3 cellular contexts compared by ENCODE assay signal in the genomic region with DNA sequence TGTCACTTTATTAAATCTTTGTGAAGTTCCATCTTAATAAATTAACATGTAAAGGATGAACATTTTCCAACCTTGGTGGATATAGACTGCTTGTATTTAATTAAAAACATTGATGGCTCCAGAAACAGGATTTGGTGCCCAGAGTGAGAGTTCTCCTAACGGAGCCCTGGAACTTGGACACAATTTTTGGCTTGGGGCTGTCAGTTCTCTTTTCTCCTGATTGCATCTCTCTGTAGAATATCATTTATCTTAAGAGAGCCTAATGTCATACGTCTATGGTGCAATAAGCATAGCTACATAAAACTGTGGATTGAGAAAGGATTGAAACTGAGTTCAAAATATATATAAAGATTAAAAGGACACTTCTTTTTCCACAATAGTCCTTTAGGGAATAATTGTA.
TF ChIP-seq lines count a peak whose summit lies in the region.

No MANE protein-coding gene starts in this region.

TF ChIP-seq in SK-N-SH, 30 proteins besides CTCF, POLR2A, EP300 and RAD21 (continued from another document):
- TF ChIP-seq RCOR1 (IDR thresholded peaks at IDR 0.05; ENCODE audit: low read length) = no peak
- TF ChIP-seq TAF1 (IDR thresholded peaks at IDR 0.05; ENCODE audit: borderline replicate concordance, low read depth, low read length) = no peak
TF ChIP-seq in SK-N-SH: peak in this region for 1.

TF ChIP-seq in SK-N-SH treated with all-trans-retinoic acid at 6 μM for 48 hours, 23 proteins besides CTCF, POLR2A, EP300 and RAD21 (continued from another document):
- TF ChIP-seq, protein P1, sequence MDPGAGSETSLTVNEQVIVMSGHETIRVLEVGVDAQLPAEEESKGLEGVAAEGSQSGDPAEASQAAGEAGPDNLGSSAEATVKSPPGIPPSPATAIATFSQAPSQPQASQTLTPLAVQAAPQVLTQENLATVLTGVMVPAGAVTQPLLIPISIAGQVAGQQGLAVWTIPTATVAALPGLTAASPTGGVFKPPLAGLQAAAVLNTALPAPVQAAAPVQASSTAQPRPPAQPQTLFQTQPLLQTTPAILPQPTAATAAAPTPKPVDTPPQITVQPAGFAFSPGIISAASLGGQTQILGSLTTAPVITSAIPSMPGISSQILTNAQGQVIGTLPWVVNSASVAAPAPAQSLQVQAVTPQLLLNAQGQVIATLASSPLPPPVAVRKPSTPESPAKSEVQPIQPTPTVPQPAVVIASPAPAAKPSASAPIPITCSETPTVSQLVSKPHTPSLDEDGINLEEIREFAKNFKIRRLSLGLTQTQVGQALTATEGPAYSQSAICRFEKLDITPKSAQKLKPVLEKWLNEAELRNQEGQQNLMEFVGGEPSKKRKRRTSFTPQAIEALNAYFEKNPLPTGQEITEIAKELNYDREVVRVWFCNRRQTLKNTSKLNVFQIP (CRISPR knock-in tag; IDR thresholded peaks at IDR 0.05; ENCODE audit: borderline replicate concordance, low read depth) = no peak
- TF ChIP-seq CSDC2 (CRISPR knock-in tag; IDR thresholded peaks at IDR 0.05) (no peak), RARB (CRISPR knock-in tag; IDR thresholded peaks at IDR 0.05) (no peak), ARNTL (CRISPR knock-in tag; IDR thresholded peaks at IDR 0.05; ENCODE audit: borderline replicate concordance, low read depth) (no peak), ESRRG (CRISPR knock-in tag; IDR thresholded peaks at IDR 0.05) (no peak), GLIS3 (CRISPR knock-in tag; IDR thresholded peaks at IDR 0.05) (no peak), ZFP30 (CRISPR knock-in tag; IDR thresholded peaks at IDR 0.05) (no peak), ZFP3 (CRISPR knock-in tag; IDR thresholded peaks at IDR 0.05) (no peak), BACH2 (CRISPR knock-in tag; IDR thresholded peaks at IDR 0.05; ENCODE audit: borderline replicate concordance) (no peak), ZNF565 (CRISPR knock-in tag; conservative IDR thresholded peaks at IDR 0.05; ENCODE audit: low read depth) (no peak), SNAI2 (CRISPR knock-in tag; IDR thresholded peaks at IDR 0.05) (no peak), ZNF8 (CRISPR knock-in tag; IDR thresholded peaks at IDR 0.05) (no peak)
- TF ChIP-seq, protein P2, sequence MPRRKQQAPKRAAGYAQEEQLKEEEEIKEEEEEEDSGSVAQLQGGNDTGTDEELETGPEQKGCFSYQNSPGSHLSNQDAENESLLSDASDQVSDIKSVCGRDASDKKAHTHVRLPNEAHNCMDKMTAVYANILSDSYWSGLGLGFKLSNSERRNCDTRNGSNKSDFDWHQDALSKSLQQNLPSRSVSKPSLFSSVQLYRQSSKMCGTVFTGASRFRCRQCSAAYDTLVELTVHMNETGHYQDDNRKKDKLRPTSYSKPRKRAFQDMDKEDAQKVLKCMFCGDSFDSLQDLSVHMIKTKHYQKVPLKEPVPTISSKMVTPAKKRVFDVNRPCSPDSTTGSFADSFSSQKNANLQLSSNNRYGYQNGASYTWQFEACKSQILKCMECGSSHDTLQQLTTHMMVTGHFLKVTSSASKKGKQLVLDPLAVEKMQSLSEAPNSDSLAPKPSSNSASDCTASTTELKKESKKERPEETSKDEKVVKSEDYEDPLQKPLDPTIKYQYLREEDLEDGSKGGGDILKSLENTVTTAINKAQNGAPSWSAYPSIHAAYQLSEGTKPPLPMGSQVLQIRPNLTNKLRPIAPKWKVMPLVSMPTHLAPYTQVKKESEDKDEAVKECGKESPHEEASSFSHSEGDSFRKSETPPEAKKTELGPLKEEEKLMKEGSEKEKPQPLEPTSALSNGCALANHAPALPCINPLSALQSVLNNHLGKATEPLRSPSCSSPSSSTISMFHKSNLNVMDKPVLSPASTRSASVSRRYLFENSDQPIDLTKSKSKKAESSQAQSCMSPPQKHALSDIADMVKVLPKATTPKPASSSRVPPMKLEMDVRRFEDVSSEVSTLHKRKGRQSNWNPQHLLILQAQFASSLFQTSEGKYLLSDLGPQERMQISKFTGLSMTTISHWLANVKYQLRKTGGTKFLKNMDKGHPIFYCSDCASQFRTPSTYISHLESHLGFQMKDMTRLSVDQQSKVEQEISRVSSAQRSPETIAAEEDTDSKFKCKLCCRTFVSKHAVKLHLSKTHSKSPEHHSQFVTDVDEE (CRISPR knock-in tag; IDR thresholded peaks at IDR 0.05) = no peak
- TF ChIP-seq, protein P3, sequence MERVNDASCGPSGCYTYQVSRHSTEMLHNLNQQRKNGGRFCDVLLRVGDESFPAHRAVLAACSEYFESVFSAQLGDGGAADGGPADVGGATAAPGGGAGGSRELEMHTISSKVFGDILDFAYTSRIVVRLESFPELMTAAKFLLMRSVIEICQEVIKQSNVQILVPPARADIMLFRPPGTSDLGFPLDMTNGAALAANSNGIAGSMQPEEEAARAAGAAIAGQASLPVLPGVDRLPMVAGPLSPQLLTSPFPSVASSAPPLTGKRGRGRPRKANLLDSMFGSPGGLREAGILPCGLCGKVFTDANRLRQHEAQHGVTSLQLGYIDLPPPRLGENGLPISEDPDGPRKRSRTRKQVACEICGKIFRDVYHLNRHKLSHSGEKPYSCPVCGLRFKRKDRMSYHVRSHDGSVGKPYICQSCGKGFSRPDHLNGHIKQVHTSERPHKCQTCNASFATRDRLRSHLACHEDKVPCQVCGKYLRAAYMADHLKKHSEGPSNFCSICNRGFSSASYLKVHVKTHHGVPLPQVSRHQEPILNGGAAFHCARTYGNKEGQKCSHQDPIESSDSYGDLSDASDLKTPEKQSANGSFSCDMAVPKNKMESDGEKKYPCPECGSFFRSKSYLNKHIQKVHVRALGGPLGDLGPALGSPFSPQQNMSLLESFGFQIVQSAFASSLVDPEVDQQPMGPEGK (CRISPR knock-in tag; IDR thresholded peaks at IDR 0.05; ENCODE audit: borderline replicate concordance) = no peak
- TF ChIP-seq, protein P4, sequence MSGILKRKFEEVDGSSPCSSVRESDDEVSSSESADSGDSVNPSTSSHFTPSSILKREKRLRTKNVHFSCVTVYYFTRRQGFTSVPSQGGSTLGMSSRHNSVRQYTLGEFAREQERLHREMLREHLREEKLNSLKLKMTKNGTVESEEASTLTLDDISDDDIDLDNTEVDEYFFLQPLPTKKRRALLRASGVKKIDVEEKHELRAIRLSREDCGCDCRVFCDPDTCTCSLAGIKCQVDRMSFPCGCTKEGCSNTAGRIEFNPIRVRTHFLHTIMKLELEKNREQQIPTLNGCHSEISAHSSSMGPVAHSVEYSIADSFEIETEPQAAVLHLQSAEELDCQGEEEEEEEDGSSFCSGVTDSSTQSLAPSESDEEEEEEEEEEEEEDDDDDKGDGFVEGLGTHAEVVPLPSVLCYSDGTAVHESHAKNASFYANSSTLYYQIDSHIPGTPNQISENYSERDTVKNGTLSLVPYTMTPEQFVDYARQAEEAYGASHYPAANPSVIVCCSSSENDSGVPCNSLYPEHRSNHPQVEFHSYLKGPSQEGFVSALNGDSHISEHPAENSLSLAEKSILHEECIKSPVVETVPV (CRISPR knock-in tag; IDR thresholded peaks at IDR 0.05) = no peak

TF ChIP-seq in IMR-90, 13 proteins besides CTCF, POLR2A, EP300 and RAD21 (continued from another document):
- TF ChIP-seq, protein P5, sequence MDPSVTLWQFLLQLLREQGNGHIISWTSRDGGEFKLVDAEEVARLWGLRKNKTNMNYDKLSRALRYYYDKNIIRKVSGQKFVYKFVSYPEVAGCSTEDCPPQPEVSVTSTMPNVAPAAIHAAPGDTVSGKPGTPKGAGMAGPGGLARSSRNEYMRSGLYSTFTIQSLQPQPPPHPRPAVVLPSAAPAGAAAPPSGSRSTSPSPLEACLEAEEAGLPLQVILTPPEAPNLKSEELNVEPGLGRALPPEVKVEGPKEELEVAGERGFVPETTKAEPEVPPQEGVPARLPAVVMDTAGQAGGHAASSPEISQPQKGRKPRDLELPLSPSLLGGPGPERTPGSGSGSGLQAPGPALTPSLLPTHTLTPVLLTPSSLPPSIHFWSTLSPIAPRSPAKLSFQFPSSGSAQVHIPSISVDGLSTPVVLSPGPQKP (IDR thresholded peaks at IDR 0.05; ENCODE audit: borderline replicate concordance, low read depth, low read length) = no peak
- TF ChIP-seq CEBPB (IDR thresholded peaks at IDR 0.05; ENCODE audit: low read depth, low read length) = no peak
- no peak for TF ChIP-seq CHD1 (IDR thresholded peaks at IDR 0.05; ENCODE audit: low read depth, low read length)
- TF ChIP-seq, protein P6, sequence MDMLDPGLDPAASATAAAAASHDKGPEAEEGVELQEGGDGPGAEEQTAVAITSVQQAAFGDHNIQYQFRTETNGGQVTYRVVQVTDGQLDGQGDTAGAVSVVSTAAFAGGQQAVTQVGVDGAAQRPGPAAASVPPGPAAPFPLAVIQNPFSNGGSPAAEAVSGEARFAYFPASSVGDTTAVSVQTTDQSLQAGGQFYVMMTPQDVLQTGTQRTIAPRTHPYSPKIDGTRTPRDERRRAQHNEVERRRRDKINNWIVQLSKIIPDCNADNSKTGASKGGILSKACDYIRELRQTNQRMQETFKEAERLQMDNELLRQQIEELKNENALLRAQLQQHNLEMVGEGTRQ (IDR thresholded peaks at IDR 0.05; ENCODE audit: low read depth, low read length) = no peak
